ENCODE assay signal across 26 cellular contexts in the genomic region with DNA sequence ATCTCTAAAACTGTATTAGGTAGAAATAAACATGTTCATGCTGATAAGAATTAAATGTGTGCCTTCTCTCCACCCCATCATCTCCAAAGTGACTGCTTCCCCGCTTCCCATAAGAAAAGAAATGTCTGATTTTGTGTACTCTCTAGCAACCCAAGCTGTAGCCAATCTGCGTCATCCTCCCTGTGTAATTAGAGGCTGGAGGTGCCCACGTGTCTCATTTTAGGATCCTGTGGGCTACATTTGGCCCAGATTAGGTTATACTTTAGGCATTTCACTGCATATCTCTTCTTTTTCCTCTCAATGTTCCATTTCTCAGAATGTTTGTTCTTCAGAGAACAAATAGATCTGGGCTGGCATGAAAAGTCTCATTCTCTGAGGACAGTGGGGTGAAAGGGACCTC.
"Had no signal": no experiment of that assay in that cellular context is flagged by ENCODE, and none has a peak within 500 bp of the region (broad histone marks: within the 10 kb centered on the region; RNA-seq: fewer than 3 reads in every experiment).

No MANE protein-coding gene starts in this region.

- H3K36me3 ChIP-seq: heart right ventricle, neutrophil, pancreas, right atrium auricular region, WERI-Rb-1 had no signal

- DNase-seq: activated CD4-positive, alpha-beta memory T cell treated with anti-CD3 and anti-CD28 coated beads for 36 hours; activated CD4-positive, alpha-beta T cell treated with anti-CD3 and anti-CD28 coated beads, Interleukin-2, amount 10 ng/mL, durations not matched to agents 24 days and 14 days; activated CD8-positive, alpha-beta memory T cell treated with anti-CD3 and anti-CD28 coated beads, Interleukin-2, amount 50 U/mL, for 4 hours; activated gamma-delta T cell; activated naive CD4-positive, alpha-beta T cell treated with anti-CD3 and anti-CD28 coated beads, Interleukin-2, amount 10 ng/mL, durations not matched to agents 7 days and 5 days; activated T-cell treated with anti-CD3 and anti-CD28 coated beads, Interleukin-2, amount 50 U/mL, for 1 hour; amniotic stem cell; effector memory CD8-positive, alpha-beta T cell; erythroblast; heart right ventricle; kidney glomerular epithelial cell; mucosa of descending colon; pancreas; stimulated activated CD4-positive, alpha-beta T cell treated with anti-CD3 and anti-CD28 coated beads, Interleukin-15, amount 100 ng/mL, for 24 hours; stimulated activated CD4-positive, alpha-beta T cell treated with anti-CD3 and anti-CD28 coated beads, Interleukin-2, amount 100 ng/mL, for 24 hours; stimulated activated naive CD4-positive, alpha-beta T cell; T-cell; WERI-Rb-1 had no signal

- H3K27ac ChIP-seq: coronary artery, foreskin keratinocyte, heart right ventricle, neutrophil, pancreas, right atrium auricular region, WERI-Rb-1 had no signal

- H3K9me3 ChIP-seq: heart right ventricle, mucosa of descending colon, neutrophil, pancreas, right atrium auricular region had no signal

- H3K27me3 ChIP-seq: pancreas, right atrium auricular region had no signal

- H3K4me1 ChIP-seq: foreskin keratinocyte, heart right ventricle, pancreas, right atrium auricular region had no signal

- H3K4me3 ChIP-seq: coronary artery, heart right ventricle, lung, mucosa of descending colon, pancreas, right atrium auricular region had no signal

- ATAC-seq: activated CD4-positive, CD25-positive, alpha-beta regulatory T cell treated with anti-CD3 and anti-CD28 coated beads, Interleukin-2, amount 50 U/mL, for 24 hours; effector memory CD8-positive, alpha-beta T cell; foreskin keratinocyte; heart right ventricle; left lobe of liver; mucosa of descending colon; natural killer cell treated with Interleukin-12 subunit alpha and Interleukin-12 subunit beta and Interleukin-15 and Interleukin-18, amount 100 ng/mL, for 72 hours; T-cell had no signal
